ENCODE assay signal across 2 cellular contexts in the genomic region with DNA sequence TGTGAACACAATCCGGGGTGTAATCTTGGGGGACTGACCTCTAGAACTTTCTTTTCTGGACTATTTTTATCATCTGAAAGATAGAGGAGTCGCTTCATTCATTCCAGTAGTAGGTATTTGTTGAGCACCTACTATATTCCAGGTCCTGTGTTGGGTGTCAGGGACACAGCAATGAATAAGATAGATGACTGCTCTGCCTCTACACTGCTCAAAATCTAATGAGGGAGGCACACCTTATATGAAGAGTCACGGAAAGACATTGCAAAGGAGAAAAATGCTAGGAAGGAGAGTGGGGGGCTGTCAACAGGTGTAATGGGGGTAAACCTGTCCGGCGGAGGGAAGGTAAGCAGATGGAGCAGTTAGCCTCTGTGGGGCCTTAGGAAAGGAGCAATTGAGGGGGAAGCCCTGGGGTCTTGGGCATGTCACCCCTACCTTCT.
TF ChIP-seq lines count a peak whose summit lies in the region.

No MANE protein-coding gene starts in this region.

TF ChIP-seq in A549, 52 proteins besides CTCF, POLR2A, EP300 and RAD21:
- TF ChIP-seq, protein P1, sequence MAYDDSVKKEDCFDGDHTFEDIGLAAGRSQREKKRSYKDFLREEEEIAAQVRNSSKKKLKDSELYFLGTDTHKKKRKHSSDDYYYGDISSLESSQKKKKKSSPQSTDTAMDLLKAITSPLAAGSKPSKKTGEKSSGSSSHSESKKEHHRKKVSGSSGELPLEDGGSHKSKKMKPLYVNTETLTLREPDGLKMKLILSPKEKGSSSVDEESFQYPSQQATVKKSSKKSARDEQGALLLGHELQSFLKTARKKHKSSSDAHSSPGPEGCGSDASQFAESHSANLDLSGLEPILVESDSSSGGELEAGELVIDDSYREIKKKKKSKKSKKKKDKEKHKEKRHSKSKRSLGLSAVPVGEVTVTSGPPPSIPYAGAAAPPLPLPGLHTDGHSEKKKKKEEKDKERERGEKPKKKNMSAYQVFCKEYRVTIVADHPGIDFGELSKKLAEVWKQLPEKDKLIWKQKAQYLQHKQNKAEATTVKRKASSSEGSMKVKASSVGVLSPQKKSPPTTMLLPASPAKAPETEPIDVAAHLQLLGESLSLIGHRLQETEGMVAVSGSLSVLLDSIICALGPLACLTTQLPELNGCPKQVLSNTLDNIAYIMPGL (CRISPR knock-in tag; IDR thresholded peaks at IDR 0.05; ENCODE audit: borderline replicate concordance): no peak
- TF ChIP-seq HES2 (IDR thresholded peaks at IDR 0.05): no peak
- TF ChIP-seq, protein P2, sequence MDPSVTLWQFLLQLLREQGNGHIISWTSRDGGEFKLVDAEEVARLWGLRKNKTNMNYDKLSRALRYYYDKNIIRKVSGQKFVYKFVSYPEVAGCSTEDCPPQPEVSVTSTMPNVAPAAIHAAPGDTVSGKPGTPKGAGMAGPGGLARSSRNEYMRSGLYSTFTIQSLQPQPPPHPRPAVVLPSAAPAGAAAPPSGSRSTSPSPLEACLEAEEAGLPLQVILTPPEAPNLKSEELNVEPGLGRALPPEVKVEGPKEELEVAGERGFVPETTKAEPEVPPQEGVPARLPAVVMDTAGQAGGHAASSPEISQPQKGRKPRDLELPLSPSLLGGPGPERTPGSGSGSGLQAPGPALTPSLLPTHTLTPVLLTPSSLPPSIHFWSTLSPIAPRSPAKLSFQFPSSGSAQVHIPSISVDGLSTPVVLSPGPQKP (IDR thresholded peaks at IDR 0.05; ENCODE audit: low read depth, low read length): no peak
- no peak for TF ChIP-seq RARB (CRISPR knock-in tag; IDR thresholded peaks at IDR 0.05)
- TF ChIP-seq HDAC2 (IDR thresholded peaks at IDR 0.05): no peak
- TF ChIP-seq RNF2 (IDR thresholded peaks at IDR 0.05; ENCODE audit: borderline replicate concordance, low read depth): no peak
- no peak for TF ChIP-seq ZSCAN20 (CRISPR knock-in tag; IDR thresholded peaks at IDR 0.05)
- TF ChIP-seq, protein P3, sequence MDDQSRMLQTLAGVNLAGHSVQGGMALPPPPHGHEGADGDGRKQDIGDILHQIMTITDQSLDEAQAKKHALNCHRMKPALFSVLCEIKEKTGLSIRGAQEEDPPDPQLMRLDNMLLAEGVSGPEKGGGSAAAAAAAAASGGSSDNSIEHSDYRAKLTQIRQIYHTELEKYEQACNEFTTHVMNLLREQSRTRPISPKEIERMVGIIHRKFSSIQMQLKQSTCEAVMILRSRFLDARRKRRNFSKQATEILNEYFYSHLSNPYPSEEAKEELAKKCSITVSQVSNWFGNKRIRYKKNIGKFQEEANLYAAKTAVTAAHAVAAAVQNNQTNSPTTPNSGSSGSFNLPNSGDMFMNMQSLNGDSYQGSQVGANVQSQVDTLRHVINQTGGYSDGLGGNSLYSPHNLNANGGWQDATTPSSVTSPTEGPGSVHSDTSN (IDR thresholded peaks at IDR 0.05): no peak
TF ChIP-seq in A549: peak in this region for 0.

TF ChIP-seq in WTC11, 78 proteins besides CTCF, POLR2A, EP300 and RAD21:
- TF ChIP-seq CREM (CRISPR knock-in tag; IDR thresholded peaks at IDR 0.05) (0 out of 2 replicates have a peak, but pooled peaks have one; percentile 8), NFE2L1 (CRISPR knock-in tag; IDR thresholded peaks at IDR 0.05) (no peak), PREB (CRISPR knock-in tag; IDR thresholded peaks at IDR 0.05; ENCODE audit: borderline replicate concordance) (no peak)
- TF ChIP-seq, protein P4, sequence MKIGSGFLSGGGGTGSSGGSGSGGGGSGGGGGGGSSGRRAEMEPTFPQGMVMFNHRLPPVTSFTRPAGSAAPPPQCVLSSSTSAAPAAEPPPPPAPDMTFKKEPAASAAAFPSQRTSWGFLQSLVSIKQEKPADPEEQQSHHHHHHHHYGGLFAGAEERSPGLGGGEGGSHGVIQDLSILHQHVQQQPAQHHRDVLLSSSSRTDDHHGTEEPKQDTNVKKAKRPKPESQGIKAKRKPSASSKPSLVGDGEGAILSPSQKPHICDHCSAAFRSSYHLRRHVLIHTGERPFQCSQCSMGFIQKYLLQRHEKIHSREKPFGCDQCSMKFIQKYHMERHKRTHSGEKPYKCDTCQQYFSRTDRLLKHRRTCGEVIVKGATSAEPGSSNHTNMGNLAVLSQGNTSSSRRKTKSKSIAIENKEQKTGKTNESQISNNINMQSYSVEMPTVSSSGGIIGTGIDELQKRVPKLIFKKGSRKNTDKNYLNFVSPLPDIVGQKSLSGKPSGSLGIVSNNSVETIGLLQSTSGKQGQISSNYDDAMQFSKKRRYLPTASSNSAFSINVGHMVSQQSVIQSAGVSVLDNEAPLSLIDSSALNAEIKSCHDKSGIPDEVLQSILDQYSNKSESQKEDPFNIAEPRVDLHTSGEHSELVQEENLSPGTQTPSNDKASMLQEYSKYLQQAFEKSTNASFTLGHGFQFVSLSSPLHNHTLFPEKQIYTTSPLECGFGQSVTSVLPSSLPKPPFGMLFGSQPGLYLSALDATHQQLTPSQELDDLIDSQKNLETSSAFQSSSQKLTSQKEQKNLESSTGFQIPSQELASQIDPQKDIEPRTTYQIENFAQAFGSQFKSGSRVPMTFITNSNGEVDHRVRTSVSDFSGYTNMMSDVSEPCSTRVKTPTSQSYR (CRISPR knock-in tag; IDR thresholded peaks at IDR 0.05): 0 out of 2 replicates have a peak, but pooled peaks have one; percentile 55
- TF ChIP-seq, protein P1 (CRISPR knock-in tag; IDR thresholded peaks at IDR 0.05): 0 out of 2 replicates have a peak, but pooled peaks have one; percentile 35
